32 cellular contexts compared by ENCODE assay signal in genomic region chr2:227576812-227577211, GRCh38. TPM values are rescaled to one million over a fixed set of nuclear protein-coding genes. Genes with fewer than 3 reads are reported as not detected.
"Had no signal": no experiment of that assay in that cellular context is flagged by ENCODE, and none has a peak within 500 bp of the region (broad histone marks: within the 10 kb centered on the region; RNA-seq: fewer than 3 reads in every experiment).

No MANE protein-coding gene starts in this region.

- H3K4me3 ChIP-seq: esophagus muscularis mucosa, gastroesophageal sphincter, heart left ventricle, hepatocyte, lung, neural progenitor cell, smooth muscle cell, stomach, thyroid gland, vagina had no signal

- FAIRE-seq: endothelial cell of umbilical vein, kidney had no signal

- H3K9me3 ChIP-seq: gastroesophageal sphincter, thyroid gland, vagina had no signal

- H2AFZ ChIP-seq: hepatocyte, neural progenitor cell, parathyroid adenoma had no signal

- H3K4me1 ChIP-seq: esophagus muscularis mucosa, foreskin keratinocyte, gastroesophageal sphincter, heart left ventricle, neural progenitor cell, parathyroid adenoma, stomach, thyroid gland, vagina had no signal

- H3K9ac ChIP-seq: neural progenitor cell, parathyroid adenoma had no signal

- H3K27me3 ChIP-seq: gastroesophageal sphincter, hepatocyte, neural progenitor cell, stomach, thyroid gland, vagina had no signal

- H3K27ac ChIP-seq: esophagus muscularis mucosa, foreskin keratinocyte, gastroesophageal sphincter, heart left ventricle, hepatocyte, neural progenitor cell, parathyroid adenoma, stomach, thyroid gland, vagina had no signal

- H3K79me2 ChIP-seq: hepatocyte, parathyroid adenoma had no signal

- DNase-seq: effector memory CD4-positive, alpha-beta T cell; foreskin keratinocyte; heart left ventricle; kidney; naive thymus-derived CD4-positive, alpha-beta T cell; stimulated activated CD4-positive, alpha-beta T cell treated with anti-CD3 and anti-CD28 coated beads, Interleukin-12 subunit alpha, Interleukin-12 subunit beta, amount 100 ng/mL, for 4 hours; stimulated activated CD4-positive, alpha-beta T cell treated with anti-CD3 and anti-CD28 coated beads, Interleukin-1b, Interleukin-23, amount 100 ng/mL, for 48 hours; stimulated activated CD4-positive, alpha-beta T cell treated with anti-CD3 and anti-CD28 coated beads, Interleukin-4, amount 100 ng/mL, for 1 hour; stimulated activated CD8-positive, alpha-beta memory T cell treated with anti-CD3 and anti-CD28 coated beads, Interleukin-4, amount 100 ng/mL, for 48 hours; stimulated activated naive CD4-positive, alpha-beta T cell; stomach; thyroid gland had no signal

- H3K36me3 ChIP-seq: esophagus muscularis mucosa, gastroesophageal sphincter, heart left ventricle, neural progenitor cell, stomach, thyroid gland, vagina had no signal

- H3K4me2 ChIP-seq: hepatocyte, neural progenitor cell, smooth muscle cell had no signal

- ATAC-seq: foreskin keratinocyte; gastroesophageal sphincter; heart left ventricle; left lobe of liver; naive thymus-derived CD4-positive, alpha-beta T cell; sciatic nerve had no signal

RNA-seq across cellular contexts. Expression of gene SCYGR2, which starts 21.9 kb away (rescaled TPM):
- total RNA-seq: endothelial cell of umbilical vein; epithelial cell of proximal tubule; esophagus muscularis mucosa; fibroblast of lung; foreskin keratinocyte; gastroesophageal sphincter; heart left ventricle; hepatocyte; kidney; left lobe of liver; liver; lung; mononuclear cell; naive thymus-derived CD4-positive, alpha-beta T cell; osteoblast; progenitor cell of endocrine pancreas; sciatic nerve; smooth muscle cell; stomach; subcutaneous adipose tissue; temporal lobe; thyroid gland; ureter; vagina had no signal
- polyA plus RNA-seq: endothelial cell of umbilical vein; fibroblast of lung; foreskin keratinocyte; heart left ventricle; hepatocyte; liver; lung; naive thymus-derived CD4-positive, alpha-beta T cell; smooth muscle cell; stomach had no signal

RNA-seq across cellular contexts. Expression of gene SCYGR3, which starts 37.8 kb away (rescaled TPM):
- total RNA-seq: endothelial cell of umbilical vein; epithelial cell of proximal tubule; esophagus muscularis mucosa; fibroblast of lung; foreskin keratinocyte; gastroesophageal sphincter; heart left ventricle; hepatocyte; kidney; left lobe of liver; liver; lung; mononuclear cell; naive thymus-derived CD4-positive, alpha-beta T cell; osteoblast; progenitor cell of endocrine pancreas; sciatic nerve; smooth muscle cell; stomach; subcutaneous adipose tissue; temporal lobe; thyroid gland; ureter; vagina had no signal
- polyA plus RNA-seq: endothelial cell of umbilical vein; fibroblast of lung; foreskin keratinocyte; heart left ventricle; hepatocyte; liver; lung; naive thymus-derived CD4-positive, alpha-beta T cell; smooth muscle cell; stomach had no signal

RNA-seq across cellular contexts. Expression of gene SCYGR4, which starts 40.5 kb away (rescaled TPM):
- total RNA-seq: endothelial cell of umbilical vein; epithelial cell of proximal tubule; esophagus muscularis mucosa; fibroblast of lung; foreskin keratinocyte; heart left ventricle; hepatocyte; kidney; left lobe of liver; liver; lung; mononuclear cell; naive thymus-derived CD4-positive, alpha-beta T cell; osteoblast; progenitor cell of endocrine pancreas; sciatic nerve; smooth muscle cell; stomach; subcutaneous adipose tissue; temporal lobe; thyroid gland; ureter; vagina had no signal
- polyA plus RNA-seq: endothelial cell of umbilical vein; fibroblast of lung; foreskin keratinocyte; heart left ventricle; hepatocyte; liver; lung; naive thymus-derived CD4-positive, alpha-beta T cell; smooth muscle cell; stomach had no signal
